In genomic region chr12:13223176-13223806, GRCh38 we compare ENCODE assay signal across 12 cellular contexts. TPM values are rescaled to one million over a fixed set of nuclear protein-coding genes. Genes with fewer than 3 reads are reported as not detected.
DNase-seq lines count a peak whose midpoint lies in the region; ATAC-seq and TF ChIP-seq lines count a peak whose summit lies in the region.
"Had no signal": no experiment of that assay in that cellular context is flagged by ENCODE, and none has a peak within 500 bp of the region (broad histone marks: within the 10 kb centered on the region; RNA-seq: fewer than 3 reads in every experiment).

No MANE protein-coding gene starts in this region.

- H3K27me3 ChIP-seq in AG04450 (ENCODE audit: control insufficient read depth, insufficient read depth, low read length) (no peaks in the 10 kb centered on the region), foreskin keratinocyte (no peaks in the 10 kb centered on the region)

- peaks cover 9% of the 10 kb centered on the region; the same call in 1 of the 2 replicates for H3K9me3 ChIP-seq in AG04450 (ENCODE audit: control insufficient read depth, insufficient read depth, low read length)

- POLR2A ChIA-PET in AG04450 (lab: Yijun Ruan, JAX), result interaction anchor here (1.0 to 1.8 kb wide), 8 partner anchors 11 to 415 kb away, joined by 3 to 5 read pairs (median 3); partner anchors contain the start of gene EMP1

- peaks cover 24% of the 10 kb centered on the region for H3K4me1 ChIP-seq in foreskin keratinocyte

- H3K4me3 ChIP-seq in AG04450 (ENCODE audit: low read depth, low read length), result no peak overlapping the region

- ATAC-seq in foreskin keratinocyte (peak; percentile 67), HG03469 (IDR thresholded peaks at IDR 0.05; ENCODE audit: unreplicated experiment) (no peak), GM21381 (IDR thresholded peaks at IDR 0.05; ENCODE audit: unreplicated experiment) (no peak)
- ATAC-seq: activated T-helper 17 cell treated with anti-CD3 and anti-CD28 coated beads, Interleukin-2, amount 50 U/mL, for 72 hours; left colon had no signal

- CTCF ChIA-PET in AG04450 (lab: Charles Lee), result interaction anchor here (1.0 to 4.4 kb wide), 5 partner anchors 11 to 307 kb away, joined by 5 to 40 read pairs (median 8); no protein-coding TSS in a partner anchor

- peak; percentile 69 for DNase-seq in AG04450 (ENCODE audit: low read depth, low spot score)
- DNase-seq in HPDE6-E6E7 (ENCODE audit: extremely low spot score), result peak; percentile 56
- peak; percentile 55 for DNase-seq in SW480 (ENCODE audit: low spot score)
- peak; percentile 79 to 88 for DNase-seq in foreskin keratinocyte
- no peak for DNase-seq in AML-193 (lab: John Stamatoyannopoulos, UW)
- no peak for DNase-seq in KBM-7
- DNase-seq: COR-L47, left colon, nucleus accumbens had no signal

- H3K27ac ChIP-seq in AG04450 (ENCODE audit: low read depth, low read length), result peak overlapping the region; percentile 83
- H3K27ac ChIP-seq in foreskin keratinocyte, result peak overlapping the region; percentile 28

- in situ Hi-C loops in KBM-7 (cut with MboI; ENCODE audit: low pct_unique_long_range_greater_than_20kb, low sequenced_read_pairs), result loop anchor here (25.0 kb wide), 1 partner anchor 436 kb away; the partner anchor contains the start of gene APOLD1

- TF ChIP-seq CTCF in AG04450 (IDR thresholded peaks at IDR 0.05; ENCODE audit: low read depth, low read length) (no peak), foreskin keratinocyte (conservative IDR thresholded peaks at IDR 0.05) (no peak)

RNA-seq across cellular contexts. Expression of gene EMP1, which starts 26.8 kb away (rescaled TPM):
- polyA plus RNA-seq in AG04450 (2011; rRNA removed) (209 and 257 TPM in 2 replicates), foreskin keratinocyte (230 and 288 TPM in 2 replicates)
- 319 and 351 TPM in 2 replicates for polyA minus RNA-seq in AG04450 (2011; rRNA and poly(A)+ RNA removed)
- 174 and 217 TPM in 2 replicates for total RNA-seq in foreskin keratinocyte

Comparison
In these comparisons a context has a peak if more than half of its experiments do, and no peak if none do; other contexts are left out.
1. DNase-seq: peak in AG04450 (single experiment), HPDE6-E6E7 (single experiment), SW480 (single experiment) and foreskin keratinocyte (2 of 2); none in AML-193 (0 of 2) and KBM-7 (single experiment).